Comparison of ENCODE assay signal across 26 cellular contexts in genomic region chr1:116717318-116717717, GRCh38. TPM values are rescaled to one million over a fixed set of nuclear protein-coding genes. Genes with fewer than 3 reads are reported as not detected.
"Had no signal": no experiment of that assay in that cellular context is flagged by ENCODE, and none has a peak within 500 bp of the region (broad histone marks: within the 10 kb centered on the region; RNA-seq: fewer than 3 reads in every experiment).

No MANE protein-coding gene starts in this region.

- H3K4me1 ChIP-seq: esophagus muscularis mucosa, right lobe of liver, tibial artery had no signal

- H3K9me3 Mint-ChIP-seq: activated T-cell treated with anti-CD3 and anti-CD28 coated beads, Interleukin-2, amount 50 U/mL, for 4 hours; immature natural killer cell; memory B cell; stimulated activated effector memory CD8-positive, alpha-beta T cell treated with anti-CD3 and anti-CD28 coated beads, Interleukin-12 subunit alpha, Interleukin-12 subunit beta, amount 100 ng/mL, for 72 hours had no signal

- H3K9me3 ChIP-seq: esophagus muscularis mucosa, right lobe of liver, tibial artery had no signal

- H3K4me3 ChIP-seq: coronary artery, esophagus muscularis mucosa, hepatocyte, right lobe of liver, skin epidermis, tibial artery had no signal

- H3K27ac Mint-ChIP-seq: activated CD4-positive, alpha-beta T cell treated with anti-CD3 and anti-CD28 coated beads for 36 hours; activated naive CD8-positive, alpha-beta T cell treated with anti-CD3 and anti-CD28 coated beads, Interleukin-2, amount 10 ng/mL, durations not matched to agents 7 days and 5 days; activated T-helper 2 cell treated with anti-CD3 and anti-CD28 coated beads, Interferon-gamma antibody, Interleukin-2, Interleukin-4, amounts not matched to agents 10 μg/mL and 5 μg/mL and 100 μg/mL, durations not matched to agents 14 hours and 24 hours and 36 hours; immature natural killer cell; memory B cell; nephron progenitor cell; stimulated activated effector memory CD8-positive, alpha-beta T cell treated with anti-CD3 and anti-CD28 coated beads, Interleukin-12 subunit alpha, Interleukin-12 subunit beta, amount 100 ng/mL, for 72 hours; stimulated activated naive CD8-positive, alpha-beta T cell treated with anti-CD3 and anti-CD28 coated beads, Interleukin-15, amount 100 ng/mL, for 72 hours had no signal

- H3K36me3 ChIP-seq: esophagus muscularis mucosa, right lobe of liver, tibial artery had no signal

- H3K27me3 Mint-ChIP-seq: activated naive CD8-positive, alpha-beta T cell treated with anti-CD3 and anti-CD28 coated beads, Interleukin-2, amount 10 ng/mL, durations not matched to agents 7 days and 5 days had no signal

- ATAC-seq: activated CD4-positive, alpha-beta T cell treated with anti-CD3 and anti-CD28 coated beads for 36 hours; activated T-cell treated with anti-CD3 and anti-CD28 coated beads, Interleukin-2, amount 50 U/mL, for 4 hours; left ventricle myocardium superior; right lobe of liver; stimulated activated effector memory CD8-positive, alpha-beta T cell treated with anti-CD3 and anti-CD28 coated beads, Interleukin-12 subunit alpha, Interleukin-12 subunit beta, amount 100 ng/mL, for 72 hours; stimulated activated naive CD8-positive, alpha-beta T cell treated with anti-CD3 and anti-CD28 coated beads, Interleukin-15, amount 100 ng/mL, for 72 hours had no signal

- H3K36me3 Mint-ChIP-seq: immature natural killer cell; memory B cell; stimulated activated effector memory CD8-positive, alpha-beta T cell treated with anti-CD3 and anti-CD28 coated beads, Interleukin-12 subunit alpha, Interleukin-12 subunit beta, amount 100 ng/mL, for 72 hours had no signal

- H3K27me3 ChIP-seq: esophagus muscularis mucosa, hepatocyte, right lobe of liver, tibial artery had no signal

- H3K4me3 Mint-ChIP-seq: activated CD4-positive, alpha-beta T cell treated with anti-CD3 and anti-CD28 coated beads for 36 hours; activated naive CD8-positive, alpha-beta T cell treated with anti-CD3 and anti-CD28 coated beads, Interleukin-2, amount 10 ng/mL, durations not matched to agents 7 days and 5 days; activated T-cell treated with anti-CD3 and anti-CD28 coated beads, Interleukin-2, amount 50 U/mL, for 4 hours; immature natural killer cell; memory B cell; nephron progenitor cell; stimulated activated effector memory CD8-positive, alpha-beta T cell treated with anti-CD3 and anti-CD28 coated beads, Interleukin-12 subunit alpha, Interleukin-12 subunit beta, amount 100 ng/mL, for 72 hours; stimulated activated naive CD8-positive, alpha-beta T cell treated with anti-CD3 and anti-CD28 coated beads, Interleukin-15, amount 100 ng/mL, for 72 hours had no signal

- DNase-seq: activated CD4-positive, alpha-beta T cell treated with anti-CD3 and anti-CD28 coated beads for 36 hours; activated CD4-positive, alpha-beta T cell treated with anti-CD3 and anti-CD28 coated beads, Interleukin-2, amount 50 U/mL, for 4 hours; activated CD8-positive, alpha-beta memory T cell treated with anti-CD3 and anti-CD28 coated beads, Interleukin-2, amount 50 U/mL, for 48 hours; activated naive CD4-positive, alpha-beta T cell treated with Interleukin-2 at 50 U/mL for 16 hours; activated naive CD8-positive, alpha-beta T cell treated with anti-CD3 and anti-CD28 coated beads, Interleukin-2, amount 10 ng/mL, durations not matched to agents 7 days and 5 days; activated T-cell treated with anti-CD3 and anti-CD28 coated beads, Interleukin-2, amount 50 U/mL, for 4 hours; amniotic stem cell; glutamatergic neuron; immature natural killer cell; left ventricle myocardium superior; nephron progenitor cell; right lobe of liver; stimulated activated CD4-positive, alpha-beta T cell treated with anti-CD3 and anti-CD28 coated beads, Interleukin-1b, Interleukin-23, amount 100 ng/mL, for 48 hours; stimulated activated naive CD8-positive, alpha-beta T cell treated with anti-CD3 and anti-CD28 coated beads, Interleukin-15, amount 100 ng/mL, for 72 hours; T-helper 9 cell; tibial artery had no signal

- H3K27ac ChIP-seq: coronary artery, esophagus muscularis mucosa, hepatocyte, right lobe of liver, skin epidermis, tibial artery had no signal

- H3K4me1 Mint-ChIP-seq: immature natural killer cell, memory B cell had no signal

RNA-seq across cellular contexts. Expression of gene CD2, which starts 36.9 kb away (rescaled TPM):
- total RNA-seq: bronchial epithelial cell, frontal cortex, kidney epithelial cell had no signal

RNA-seq across cellular contexts. Expression of gene IGSF3, which starts 49.8 kb away (rescaled TPM):
- polyA plus RNA-seq: immature natural killer cell had no signal
